19 cellular contexts compared by ENCODE assay signal in genomic region chr14:93319494-93319893, GRCh38. TPM values are rescaled to one million over a fixed set of nuclear protein-coding genes. Genes with fewer than 3 reads are reported as not detected.
DNase-seq lines count a peak whose midpoint lies in the region; ATAC-seq and TF ChIP-seq lines count a peak whose summit lies in the region.
"Had no signal": no experiment of that assay in that cellular context is flagged by ENCODE, and none has a peak within 500 bp of the region (broad histone marks: within the 10 kb centered on the region; RNA-seq: fewer than 3 reads in every experiment).

No MANE protein-coding gene starts in this region.

- H3K4me1 ChIP-seq in BLaER1 (peaks cover 37% of the 10 kb centered on the region), Loucy (ENCODE audit: insufficient read depth, low read length, poor library complexity, severe bottlenecking) (peaks cover 47% of the 10 kb centered on the region), esophagus muscularis mucosa (peaks cover 11 to 53% (median 44%) of the 10 kb centered on the region in 4 donors), endodermal cell (ENCODE audit: control insufficient read depth, insufficient read depth, low read length) (no peaks in the 10 kb centered on the region)

- 81% methylated on average over 2 of the region's 2 CpGs for WGBS in esophagus muscularis mucosa
- 93% methylated on average over 2 of the region's 2 CpGs; no CpG with 5 or more reads in 1 of the 2 experiments for WGBS in endodermal cell (ENCODE audit: insufficient coverage in 1 of 2, insufficient read length in 1 of 2), 2 experiments

- no peak for DNase-seq in endothelial cell (ENCODE audit: low spot score)
- DNase-seq in esophagus muscularis mucosa (ENCODE audit: extremely low spot score) = no peak
- no peak for DNase-seq in endodermal cell
- no peak for DNase-seq in activated T-cell treated with anti-CD3 and anti-CD28 coated beads, Interleukin-2, amount 50 U/mL, for 4 hours
- no peak for DNase-seq in SKM-1 treated with dmso at 0.1 percent for 144 hours (lab: John Stamatoyannopoulos, UW; ENCODE audit: unreplicated experiment)
- DNase-seq: activated CD4-positive, alpha-beta T cell treated with anti-CD3 and anti-CD28 coated beads, Interleukin-2, amount 50 U/mL, for 48 hours; foreskin melanocyte; HCEC 1CT; left cardiac atrium; NCI-H2227 treated with DMSO at 0.1 percent for 48 hours; ovary; sigmoid colon had no signal

- H3K27ac Mint-ChIP-seq in endothelial cell (ENCODE audit: unreplicated experiment) (peak overlapping the region; percentile 5), endodermal cell (no peak overlapping the region)

- no peaks in the 10 kb centered on the region for H3K9me2 ChIP-seq in Loucy (replicated peaks; ENCODE audit: low read depth, low read length)

- H3K36me3 ChIP-seq in BLaER1 (peaks cover 23% of the 10 kb centered on the region), Loucy (ENCODE audit: insufficient read depth, low read length) (peaks cover 24% of the 10 kb centered on the region), esophagus muscularis mucosa (peaks cover 0 to 7% (median 0%) of the 10 kb centered on the region in 4 donors), endodermal cell (ENCODE audit: control insufficient read depth, insufficient read depth, low read length) (peaks cover 41% of the 10 kb centered on the region)
- H3K36me3 ChIP-seq: ovary, sigmoid colon had no signal

- H3K27me3 Mint-ChIP-seq in endothelial cell (ENCODE audit: unreplicated experiment) (no peaks in the 10 kb centered on the region), endodermal cell (ENCODE audit: insufficient read depth) (no peaks in the 10 kb centered on the region)
- H3K27me3 Mint-ChIP-seq in activated T-cell treated with anti-CD3 and anti-CD28 coated beads, Interleukin-2, amount 50 U/mL, for 4 hours (ENCODE audit: low read depth) = no peaks in the 10 kb centered on the region

- H3K9me3 Mint-ChIP-seq in endothelial cell (ENCODE audit: unreplicated experiment) (no peaks in the 10 kb centered on the region), endodermal cell (peaks cover 6% of the 10 kb centered on the region)
- no peaks in the 10 kb centered on the region for H3K9me3 Mint-ChIP-seq in activated T-cell treated with anti-CD3 and anti-CD28 coated beads, Interleukin-2, amount 50 U/mL, for 4 hours

- H3K4me3 ChIP-seq in BLaER1 = no peak overlapping the region
- peak overlapping the region; percentile 45 for H3K4me3 ChIP-seq in Loucy (ENCODE audit: low read length, poor library complexity, severe bottlenecking)
- H3K4me3 ChIP-seq in esophagus muscularis mucosa = no peak overlapping the region
- H3K4me3 ChIP-seq in endodermal cell (ENCODE audit: low read length) = no peak overlapping the region
- H3K4me3 ChIP-seq: ovary, sigmoid colon had no signal

- H3F3A ChIP-seq in Loucy (ENCODE audit: low read depth) = peaks cover 6% of the 10 kb centered on the region; the same call in 1 of the 2 replicates

- no peak for TF ChIP-seq EP300 in esophagus muscularis mucosa (IDR thresholded peaks at IDR 0.05)

- H3K9me3 ChIP-seq in BLaER1 (peaks cover 7% of the 10 kb centered on the region; the same call in 1 of the 2 replicates), Loucy (ENCODE audit: insufficient read depth, low read depth, low read length) (no peaks in the 10 kb centered on the region), esophagus muscularis mucosa (no peaks in the 10 kb centered on the region), endodermal cell (ENCODE audit: control insufficient read depth, low read length) (peaks cover 12% of the 10 kb centered on the region)
- H3K9me3 ChIP-seq: ovary, sigmoid colon had no signal

- no peaks in the 10 kb centered on the region for H3K36me3 Mint-ChIP-seq in endothelial cell (ENCODE audit: low read depth, unreplicated experiment)
- peaks cover 20% of the 10 kb centered on the region for H3K36me3 Mint-ChIP-seq in endodermal cell (ENCODE audit: low read depth)
- peaks cover 27% of the 10 kb centered on the region for H3K36me3 Mint-ChIP-seq in activated T-cell treated with anti-CD3 and anti-CD28 coated beads, Interleukin-2, amount 50 U/mL, for 4 hours (ENCODE audit: insufficient read depth)

- peak; percentile 9 for ATAC-seq in GM19351 (IDR thresholded peaks at IDR 0.05; ENCODE audit: unreplicated experiment)
- no peak for ATAC-seq in activated T-cell treated with anti-CD3 and anti-CD28 coated beads, Interleukin-2, amount 50 U/mL, for 4 hours
- ATAC-seq: left cardiac atrium had no signal

- TF ChIP-seq CTCF in Loucy (conservative IDR thresholded peaks at IDR 0.05; ENCODE audit: low read length) (no peak), endothelial cell (IDR thresholded peaks at IDR 0.05; ENCODE audit: unreplicated experiment) (no peak), esophagus muscularis mucosa (IDR thresholded peaks at IDR 0.05) (no peak), endodermal cell (conservative IDR thresholded peaks at IDR 0.05) (no peak)

- intact Hi-C loops in esophagus muscularis mucosa (cut with DNase I) = no loop called here

- peaks cover 100% of the 10 kb centered on the region for H3K79me2 ChIP-seq in Loucy (ENCODE audit: insufficient read depth, low read length)

- H3K27me3 ChIP-seq in BLaER1 (no peaks in the 10 kb centered on the region), Loucy (ENCODE audit: insufficient read depth, low read length, poor library complexity, severe bottlenecking) (no peaks in the 10 kb centered on the region), esophagus muscularis mucosa (no peaks in the 10 kb centered on the region), endodermal cell (ENCODE audit: control insufficient read depth, insufficient read depth, low read length, poor library complexity, severe bottlenecking) (no peaks in the 10 kb centered on the region)
- H3K27me3 ChIP-seq: ovary, sigmoid colon had no signal

- H3K4me2 ChIP-seq in BLaER1 = peak overlapping the region; percentile 79
- peak overlapping the region; percentile 52 for H3K4me2 ChIP-seq in Loucy (ENCODE audit: low read depth, low read length, poor library complexity, severe bottlenecking)

- H3K27ac ChIP-seq in BLaER1 = peak overlapping the region; percentile 68
- H3K27ac ChIP-seq in esophagus muscularis mucosa (replicated peaks in 1 of 4) = no peak overlapping the region
- H3K27ac ChIP-seq in endodermal cell (ENCODE audit: low read depth, low read length) = no peak overlapping the region
- H3K27ac ChIP-seq: ovary, sigmoid colon had no signal

- no peak overlapping the region; the same call in 1 of the 2 replicates for H3K9ac ChIP-seq in BLaER1
- peak overlapping the region; percentile 4 for H3K9ac ChIP-seq in Loucy (ENCODE audit: low read depth, low read length, poor library complexity, severe bottlenecking)
- H3K9ac ChIP-seq in endodermal cell (ENCODE audit: extremely low read depth, low read length, poor library complexity, severe bottlenecking) = no peak overlapping the region

- no peak for TF ChIP-seq POLR2A in esophagus muscularis mucosa (IDR thresholded peaks at IDR 0.05; ENCODE audit: low read depth)

- H2AFZ ChIP-seq in Loucy (ENCODE audit: low read length) = no peak overlapping the region

- H4K20me1 ChIP-seq in BLaER1 = peaks cover 76% of the 10 kb centered on the region
- H4K20me1 ChIP-seq in Loucy (ENCODE audit: insufficient read depth, low read length, poor library complexity, severe bottlenecking) = peaks cover 89% of the 10 kb centered on the region

- no peak overlapping the region for H3K4me3 Mint-ChIP-seq in endothelial cell (ENCODE audit: unreplicated experiment)
- H3K4me3 Mint-ChIP-seq in endodermal cell = no peak overlapping the region
- no peak overlapping the region for H3K4me3 Mint-ChIP-seq in activated T-cell treated with anti-CD3 and anti-CD28 coated beads, Interleukin-2, amount 50 U/mL, for 4 hours

- peaks cover 32% of the 10 kb centered on the region for H3K4me1 Mint-ChIP-seq in endothelial cell (ENCODE audit: unreplicated experiment)
- H3K4me1 Mint-ChIP-seq in endodermal cell = peaks cover 28% of the 10 kb centered on the region
- H3K4me1 Mint-ChIP-seq in activated T-cell treated with anti-CD3 and anti-CD28 coated beads, Interleukin-2, amount 50 U/mL, for 4 hours (ENCODE audit: low read depth) = peaks cover 42% of the 10 kb centered on the region

RNA-seq across cellular contexts. Expression of gene BTBD7, which starts 13.3 kb away (rescaled TPM):
- total RNA-seq in endothelial cell (ENCODE audit: unreplicated experiment) (71.1 TPM), esophagus muscularis mucosa (10 to 100 TPM; 28.8 to 35.7 (median 30.1) TPM), endodermal cell (10 to 100 TPM; 42.8 to 48.6 TPM)
- 18.2 TPM for polyA plus RNA-seq in endodermal cell (2013, experiment 1 of 2)
- polyA plus RNA-seq in endodermal cell (2013, experiment 2 of 2) = 19.4 TPM
- total RNA-seq in activated T-cell treated with anti-CD3 and anti-CD28 coated beads, Interleukin-2, amount 50 U/mL, for 4 hours = 10 to 100 TPM; 14.9 to 20.3 (median 17.8) TPM

RNA-seq across cellular contexts. Expression of gene COX8C, which starts 27.5 kb away (rescaled TPM):
- total RNA-seq in endothelial cell (ENCODE audit: unreplicated experiment) (not detected), esophagus muscularis mucosa (not detected), endodermal cell (not detected)
- 0.68 TPM for polyA plus RNA-seq in endodermal cell (2013, experiment 1 of 2)
- polyA plus RNA-seq in endodermal cell (2013, experiment 2 of 2) = not detected
- total RNA-seq in activated T-cell treated with anti-CD3 and anti-CD28 coated beads, Interleukin-2, amount 50 U/mL, for 4 hours = not detected
- total RNA-seq: left cardiac atrium, M059J, ovary, RPMI7951, sigmoid colon, temporal lobe had no signal
- polyA plus RNA-seq: AG04450, sigmoid colon had no signal
